ENCODE assay signal across 8 cellular contexts in the genomic region with DNA sequence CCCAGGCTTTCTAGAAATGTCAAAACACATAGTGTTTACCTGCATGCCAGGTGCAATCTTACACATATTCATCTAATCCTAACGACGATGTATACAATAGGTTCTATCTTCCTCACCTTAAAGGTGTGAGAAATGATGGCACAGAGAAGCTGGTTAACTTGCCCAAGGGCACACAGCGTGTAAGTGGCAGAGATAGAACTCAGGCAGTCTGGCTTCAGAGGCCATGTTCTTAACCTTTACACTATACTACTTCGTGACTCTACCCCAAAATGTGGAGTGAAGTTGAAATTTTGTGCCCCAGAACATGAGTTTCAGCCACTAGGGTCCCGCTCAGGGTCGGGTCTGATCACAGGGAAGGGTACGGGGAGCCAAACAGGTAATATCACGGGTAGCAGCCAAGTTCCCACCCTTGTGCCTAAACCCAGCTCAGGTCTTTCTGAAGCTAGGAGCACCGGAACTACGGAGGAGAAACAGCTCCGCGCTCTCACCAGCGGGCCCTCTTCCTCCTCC. TPM values are rescaled to one million over a fixed set of nuclear protein-coding genes. Genes with fewer than 3 reads are reported as not detected.
DNase-seq lines count a peak whose midpoint lies in the region; ATAC-seq, FAIRE-seq and TF ChIP-seq lines count a peak whose summit lies in the region.

No MANE protein-coding gene starts in this region.

- H3K27me3 ChIP-seq in GM23338 (ENCODE audit: insufficient read depth) (no peaks in the 10 kb centered on the region), SJCRH30 (no peaks in the 10 kb centered on the region), psoas muscle (ENCODE audit: insufficient read depth in 3 of 3, low read length in 2 of 3) (no peaks in the 10 kb centered on the region)

- H3K4me2 ChIP-seq in GM23338, result peak overlapping the region; percentile 84

- H3K36me3 ChIP-seq in GM23338 (ENCODE audit: insufficient read depth), result peaks cover 49% of the 10 kb centered on the region
- peaks cover 40% of the 10 kb centered on the region for H3K36me3 ChIP-seq in SJCRH30
- peaks cover 2 to 71% of the 10 kb centered on the region in 2 donors for H3K36me3 ChIP-seq in psoas muscle (ENCODE audit: insufficient read depth in 1 of 2, low read depth in 1 of 2)

- FAIRE-seq in RCC 7860 (lab: Jason Lieb, UNC), result no peak

- 0 out of 4 replicates have a peak, but pooled peaks of 1 of the 2 experiments have one; percentile 23 for TF ChIP-seq CTCF in GM23338 (conservative IDR thresholded peaks at IDR 0.05; ENCODE audit: low read depth in 2 of 2)
- TF ChIP-seq CTCF in fibroblast of the aortic adventitia (IDR thresholded peaks at IDR 0.05; ENCODE audit: insufficient read depth, low read length), result no peak
- TF ChIP-seq CTCF in psoas muscle (IDR thresholded peaks at IDR 0.05), result no peak

- DNase-seq in AML-193 (lab: John Stamatoyannopoulos, UW), result peak; percentile 36 to 48
- no peak for DNase-seq in GM23338 (ENCODE audit: low spot score)
- no peak for DNase-seq in SJCRH30
- DNase-seq in fibroblast of the aortic adventitia (ENCODE audit: low read depth), result no peak
- DNase-seq in psoas muscle, result no peak
- no peak for DNase-seq in RCC 7860 (ENCODE audit: low spot score)
- DNase-seq in hypothalamus (lab: John Stamatoyannopoulos, UW), result no peak
- no peak for DNase-seq in foreskin melanocyte

- peaks cover 73% of the 10 kb centered on the region for H3K36me3 Mint-ChIP-seq in GM23338 (ENCODE audit: low read depth)

- peaks cover 28% of the 10 kb centered on the region for H3K27me3 Mint-ChIP-seq in GM23338 (ENCODE audit: insufficient read depth, low read depth, poor library complexity)

- H3K4me1 ChIP-seq in GM23338 (ENCODE audit: insufficient read depth) (peaks cover 37% of the 10 kb centered on the region), SJCRH30 (peaks cover 7% of the 10 kb centered on the region), psoas muscle (peaks cover 46% of the 10 kb centered on the region)

- ATAC-seq in GM23338 (peak; percentile 30), psoas muscle (peak; percentile 27 to 64 (median 36))

- peak overlapping the region; percentile 84 for H2AFZ ChIP-seq in GM23338

- H3K4me3 Mint-ChIP-seq in GM23338, result peak overlapping the region; percentile 97

- H3K9me3 ChIP-seq in SJCRH30 (replicated peaks), result no peaks in the 10 kb centered on the region
- no peaks in the 10 kb centered on the region for H3K9me3 ChIP-seq in psoas muscle

- H3K27ac Mint-ChIP-seq in GM23338, result peak overlapping the region; percentile 100

- H3K9me3 Mint-ChIP-seq in GM23338, result peaks cover 6% of the 10 kb centered on the region; the same call in 1 of the 3 replicates

- WGBS in psoas muscle, 3 donors, result 0 to 1% (median 0%) methylated on average over 13 of the region's 13 CpGs

- H3K9me2 ChIP-seq in GM23338 (ENCODE audit: insufficient read depth), result no peaks in the 10 kb centered on the region

- H4K20me1 ChIP-seq in GM23338 (replicated peaks; ENCODE audit: insufficient read depth), result peaks cover 36% of the 10 kb centered on the region

- H3K79me2 ChIP-seq in GM23338 (replicated peaks; ENCODE audit: insufficient read depth), result peaks cover 53% of the 10 kb centered on the region

- peaks cover 30% of the 10 kb centered on the region for H3K4me1 Mint-ChIP-seq in GM23338

- peaks cover 46% of the 10 kb centered on the region for H3F3A ChIP-seq in GM23338 (replicated peaks; ENCODE audit: low read depth)

- intact Hi-C loops in psoas muscle (cut with DNase I), result loop anchor here in 1 of 2 donors (10.0 kb wide), 1 partner anchor 134 kb away; no protein-coding TSS in a partner anchor

- H3K4me3 ChIP-seq in GM23338 (peak overlapping the region; percentile 99), SJCRH30 (peak overlapping the region; percentile 72), fibroblast of the aortic adventitia (ENCODE audit: low read depth, low read length) (peak overlapping the region; percentile 99), psoas muscle (peak overlapping the region; percentile 81)

- H3K27ac ChIP-seq in GM23338 (ENCODE audit: low read depth) (peak overlapping the region; percentile 84), SJCRH30 (peak overlapping the region; percentile 84), psoas muscle (peak overlapping the region; percentile 97)

TF ChIP-seq in GM23338, 12 proteins besides CTCF, POLR2A, EP300 and RAD21 (continues in another document):
- no peak for TF ChIP-seq ZNF331 (CRISPR knock-in tag; IDR thresholded peaks at IDR 0.05; ENCODE audit: low read depth)
- TF ChIP-seq REST (IDR thresholded peaks at IDR 0.05; ENCODE audit: unreplicated experiment), result no peak
- no peak for TF ChIP-seq STAT1 (IDR thresholded peaks at IDR 0.05; ENCODE audit: unreplicated experiment)
- no peak for TF ChIP-seq JUNB (IDR thresholded peaks at IDR 0.05; ENCODE audit: unreplicated experiment)
- TF ChIP-seq CREB1 (CRISPR knock-in tag; IDR thresholded peaks at IDR 0.05; ENCODE audit: low read depth), result no peak
- no peak for TF ChIP-seq NANOG (IDR thresholded peaks at IDR 0.05; ENCODE audit: borderline replicate concordance)
- no peak for TF ChIP-seq EZH2phosphoT487 (IDR thresholded peaks at IDR 0.05; ENCODE audit: unreplicated experiment)

RNA-seq across cellular contexts. Expression of gene VPS52, which starts 0.5 kb away (rescaled TPM):
- 25.0 and 31.1 TPM in 2 replicates for total RNA-seq in GM23338 (2014; rRNA removed; shearing (Covaris generic))
- polyA plus RNA-seq in GM23338 (2016; fragmentation: Nextera tagmentation; extraction: Ambion mirVana), result 20.6 and 27.9 TPM in 2 replicates
- 32.7 and 33.8 TPM in 2 replicates for total RNA-seq in SJCRH30 (2014; rRNA removed; shearing (Covaris generic))
- total RNA-seq in fibroblast of the aortic adventitia (ENCODE audit: low replicate concordance), result 21.6 and 40.5 TPM in 2 replicates
- 10 to 100 TPM; 35.7 to 52.5 (median 46.8) TPM for total RNA-seq in psoas muscle
- 10 to 100 TPM; 29.3 to 31.6 (median 30.2) TPM for polyA plus RNA-seq in psoas muscle

RNA-seq across cellular contexts. Expression of gene RPS18, which starts 0.7 kb away (rescaled TPM):
- total RNA-seq in GM23338 (2014; rRNA removed; shearing (Covaris generic)), result 2,133 and 2,664 TPM in 2 replicates
- 4,776 and 5,223 TPM in 2 replicates for polyA plus RNA-seq in GM23338 (2016; fragmentation: Nextera tagmentation; extraction: Ambion mirVana)
- total RNA-seq in SJCRH30 (2014; rRNA removed; shearing (Covaris generic)), result 5,924 and 6,385 TPM in 2 replicates
- total RNA-seq in fibroblast of the aortic adventitia (ENCODE audit: low replicate concordance), result 1,533 and 4,237 TPM in 2 replicates
- 1,000 to 10,000 TPM; 1,108 to 1,410 (median 1,267) TPM for total RNA-seq in psoas muscle
- polyA plus RNA-seq in psoas muscle, result 1,000 to 10,000 TPM; 1,958 to 4,446 (median 3,068) TPM

RNA-seq across cellular contexts. Expression of gene B3GALT4, which starts 5.8 kb away (rescaled TPM):
- total RNA-seq in GM23338 (2014; rRNA removed; shearing (Covaris generic)), result 1.0 and 2.3 TPM in 2 replicates
- polyA plus RNA-seq in GM23338 (2016; fragmentation: Nextera tagmentation; extraction: Ambion mirVana) (1.3 and 1.8 TPM in 2 replicates), psoas muscle (1 to 10 TPM; 1.7 to 3.0 (median 1.8) TPM)
- total RNA-seq in SJCRH30 (2014; rRNA removed; shearing (Covaris generic)), result 0.84 and 0.95 TPM in 2 replicates
- total RNA-seq in fibroblast of the aortic adventitia (ENCODE audit: low replicate concordance) (3.3 and 8.7 TPM in 2 replicates), psoas muscle (1 to 10 TPM; 1.3 to 3.6 (median 1.7) TPM)

RNA-seq across cellular contexts. Expression of gene WDR46, which starts 17.9 kb away (rescaled TPM):
- total RNA-seq in GM23338 (2014; rRNA removed; shearing (Covaris generic)), result 104 and 106 TPM in 2 replicates
- polyA plus RNA-seq in GM23338 (2016; fragmentation: Nextera tagmentation; extraction: Ambion mirVana), result 63.9 and 71.4 TPM in 2 replicates
- 54.6 and 61.5 TPM in 2 replicates for total RNA-seq in SJCRH30 (2014; rRNA removed; shearing (Covaris generic))
- 37.5 and 85.0 TPM in 2 replicates for total RNA-seq in fibroblast of the aortic adventitia (ENCODE audit: low replicate concordance)
- 10 to 100 TPM; 22.4 to 46.0 (median 34.7) TPM for total RNA-seq in psoas muscle
- polyA plus RNA-seq in psoas muscle, result 10 to 100 TPM; 33.3 to 65.0 (median 44.4) TPM

RNA-seq across cellular contexts. Expression of gene PFDN6, which starts 18.2 kb away (rescaled TPM):
- 62.2 and 80.4 TPM in 2 replicates for total RNA-seq in GM23338 (2014; rRNA removed; shearing (Covaris generic))
- polyA plus RNA-seq in GM23338 (2016; fragmentation: Nextera tagmentation; extraction: Ambion mirVana), result 54.0 and 56.1 TPM in 2 replicates
- total RNA-seq in SJCRH30 (2014; rRNA removed; shearing (Covaris generic)), result 102 and 104 TPM in 2 replicates
- 8.9 and 21.7 TPM in 2 replicates for total RNA-seq in fibroblast of the aortic adventitia (ENCODE audit: low replicate concordance)
- total RNA-seq in psoas muscle, result 10 to 100 TPM; 57.2 to 87.6 (median 75.7) TPM
- polyA plus RNA-seq in psoas muscle, result 100 to 1,000 TPM; 223 to 296 (median 248) TPM

Comparison
In these comparisons a context has a peak if more than half of its experiments do, and no peak if none do; other contexts are left out.
1. DNase-seq: peak in AML-193 (2 of 2); none in GM23338 (single experiment), SJCRH30 (0 of 2), fibroblast of the aortic adventitia (single experiment), psoas muscle (0 of 2), RCC 7860 (single experiment), hypothalamus (0 of 51) and foreskin melanocyte (single experiment).
2. Peak in every context shown above with its lines, with median percentiles within 50 percentile points of each other: H3K27ac ChIP-seq and H3K4me3 ChIP-seq.